ENCODE assay signal across 8 cellular contexts in genomic region chr7:106109521-106110237, GRCh38. TPM values are rescaled to one million over a fixed set of nuclear protein-coding genes. Genes with fewer than 3 reads are reported as not detected.
DNase-seq lines count a peak whose midpoint lies in the region; ATAC-seq, FAIRE-seq and TF ChIP-seq lines count a peak whose summit lies in the region.

No MANE protein-coding gene starts in this region.

- intact Hi-C loops in HepG2 (cut with micrococcal nuclease; ENCODE audit: unreplicated experiment) (no loop called here), right lobe of liver (cut with DNase I) (no loop called here)
- intact Hi-C loops in naive thymus-derived CD4-positive, alpha-beta T cell (cut with micrococcal nuclease), result loop anchor here (1.0 to 5.0 kb wide), 8 partner anchors 9 to 1783 kb away; partner anchors contain the start of genes PIK3CG (in 2 of the 2), RINT1 (in 2 of the 2), CCDC71L (in 1 of the 2) and DLD (in 1 of the 2)

- no TSS peak for BruUV-seq in HepG2 (replicated peaks; lab: Mats Ljungman, UMichigan)

- H3K27me3 Mint-ChIP-seq in naive thymus-derived CD4-positive, alpha-beta T cell, result peaks cover 0 to 4% (median 0%) of the 10 kb centered on the region in 5 donors

- H3K27ac ChIP-seq in HepG2 (ENCODE audit: extremely low read length, insufficient read depth, low read length) (no peak overlapping the region), right lobe of liver (no peak overlapping the region)
- H3K27ac ChIP-seq in naive thymus-derived CD4-positive, alpha-beta T cell (ENCODE audit: low read depth, low read length), result peak overlapping the region; percentile 83

- no peak for FAIRE-seq in HepG2 (lab: Jason Lieb, UNC)

- CTCF ChIA-PET in HepG2 (lab: Yijun Ruan, JAX; ENCODE audit: low intra/inter-chr PET ratio, low total read pairs), result no interaction called here
- CTCF ChIA-PET in naive thymus-derived CD4-positive, alpha-beta T cell (lab: Charles Lee), result interaction anchor here (1.2 kb wide), 1 partner anchor 38 kb away, joined by 3 read pairs; no protein-coding TSS in a partner anchor

- H3K4me3 ChIP-seq in HepG2 (replicated peaks in 1 of 3; ENCODE audit: insufficient read depth in 1 of 3, low read depth in 2 of 3, low read length in 3 of 3) (peak overlapping the region in 2 of 3 experiments; percentile 77 to 86; a peak in 2 of 6 replicates), right lobe of liver (no peak overlapping the region), adipocyte (ENCODE audit: low read length) (peak overlapping the region; percentile 96)
- H3K4me3 ChIP-seq in naive thymus-derived CD4-positive, alpha-beta T cell (ENCODE audit: low read length), result no peak overlapping the region

- TF ChIP-seq POLR2A in HepG2 (IDR thresholded peaks at IDR 0.05; ENCODE audit: insufficient read depth in 1 of 2, low read depth in 2 of 2, low read length in 2 of 2), result no peak
- TF ChIP-seq POLR2A in right lobe of liver (IDR thresholded peaks at IDR 0.05), result no peak

- H3K9ac ChIP-seq in HepG2 (ENCODE audit: insufficient read depth, low read depth, low read length) (no peak overlapping the region), adipocyte (ENCODE audit: low read length) (peak overlapping the region; percentile 92)

- peak overlapping the region; percentile 79 for H3K4me2 ChIP-seq in HepG2 (ENCODE audit: low read depth, low read length)

- no peak for ATAC-seq in HepG2
- ATAC-seq in right lobe of liver, result no peak
- no peak for ATAC-seq in naive thymus-derived CD4-positive, alpha-beta T cell
- no peak for ATAC-seq in GM18907 (IDR thresholded peaks at IDR 0.05; ENCODE audit: unreplicated experiment)
- no peak for ATAC-seq in GM18511 (IDR thresholded peaks at IDR 0.05; ENCODE audit: unreplicated experiment)

- H3K27me3 ChIP-seq in HepG2 (ENCODE audit: control insufficient read depth in 1 of 2, insufficient read depth in 2 of 2, low read length in 2 of 2) (no peaks in the 10 kb centered on the region), right lobe of liver (no peaks in the 10 kb centered on the region), adipocyte (replicated peaks; ENCODE audit: control insufficient read depth, insufficient read depth, low read length) (no peaks in the 10 kb centered on the region)
- no peaks in the 10 kb centered on the region for H3K27me3 ChIP-seq in naive thymus-derived CD4-positive, alpha-beta T cell (ENCODE audit: control insufficient read depth in 2 of 2, insufficient read depth in 2 of 2, low read length in 2 of 2)

- peak overlapping the region; percentile 11 to 98 (median 85) for H3K27ac Mint-ChIP-seq in naive thymus-derived CD4-positive, alpha-beta T cell

- H3K4me1 ChIP-seq in HepG2 (ENCODE audit: insufficient read depth, low read length) (peaks cover 32% of the 10 kb centered on the region), right lobe of liver (peaks cover 0 to 44% (median 7%) of the 10 kb centered on the region in 4 donors), adipocyte (ENCODE audit: control insufficient read depth, insufficient read depth, low read length) (peaks cover 38% of the 10 kb centered on the region)
- H3K4me1 ChIP-seq in naive thymus-derived CD4-positive, alpha-beta T cell (ENCODE audit: control insufficient read depth in 2 of 2, insufficient read depth in 2 of 2, low read length in 2 of 2), result peaks cover 14 to 50% of the 10 kb centered on the region in 2 donors

- H3K9me3 ChIP-seq in HepG2 (ENCODE audit: low read length) (no peaks in the 10 kb centered on the region), right lobe of liver (no peaks in the 10 kb centered on the region), adipocyte (ENCODE audit: control insufficient read depth, low read length) (no peaks in the 10 kb centered on the region)
- H3K9me3 ChIP-seq in naive thymus-derived CD4-positive, alpha-beta T cell (ENCODE audit: control insufficient read depth in 2 of 3, low read length in 3 of 3), result no peaks in the 10 kb centered on the region

- H3K36me3 Mint-ChIP-seq in naive thymus-derived CD4-positive, alpha-beta T cell, result peaks cover 0 to 14% (median 3%) of the 10 kb centered on the region in 5 donors

- TF ChIP-seq CTCF in HepG2 (CRISPR knock-in tag; IDR thresholded peaks at IDR 0.05) (no peak), right lobe of liver (IDR thresholded peaks at IDR 0.05) (no peak)

- no peaks in the 10 kb centered on the region for H4K20me1 ChIP-seq in HepG2 (ENCODE audit: insufficient read depth, low read length)

- peaks cover 51% of the 10 kb centered on the region for H3K79me2 ChIP-seq in HepG2 (ENCODE audit: insufficient read depth, low read length)

- no peak for TF ChIP-seq EP300 in HepG2 (IDR thresholded peaks at IDR 0.05; ENCODE audit: low read depth in 2 of 2, low read length in 2 of 2)
- TF ChIP-seq EP300 in HepG2 (CRISPR knock-in tag; IDR thresholded peaks at IDR 0.05; ENCODE audit: borderline replicate concordance), result no peak

- POLR2A ChIA-PET in HepG2 (lab: Yijun Ruan, JAX), result no interaction called here
- POLR2A ChIA-PET in naive thymus-derived CD4-positive, alpha-beta T cell (lab: Charles Lee), result interaction anchor here (1.0 to 8.9 kb wide), 3 partner anchors 10 to 38 kb away, joined by 6 to 143 read pairs (median 71); no protein-coding TSS in a partner anchor

- H3K9me3 Mint-ChIP-seq in naive thymus-derived CD4-positive, alpha-beta T cell, result peaks cover 0 to 2% (median 0%) of the 10 kb centered on the region in 11 donors

- H2AFZ ChIP-seq in HepG2 (ENCODE audit: low read length), result no peak overlapping the region

- DNase-seq in HepG2 (ENCODE audit: low spot score) (no peak), right lobe of liver (no peak), adipocyte (ENCODE audit: low read depth) (no peak), NCI-H1048 (lab: John Stamatoyannopoulos, UW) (no peak), DMS53 (lab: John Stamatoyannopoulos, UW) (no peak)
- DNase-seq in naive thymus-derived CD4-positive, alpha-beta T cell, result no peak

- peak overlapping the region; percentile 30 to 97 (median 83) for H3K4me3 Mint-ChIP-seq in naive thymus-derived CD4-positive, alpha-beta T cell

- no peak for TF ChIP-seq RAD21 in HepG2 (CRISPR knock-in tag; IDR thresholded peaks at IDR 0.05)

- peaks cover 47 to 80% (median 64%) of the 10 kb centered on the region in 7 donors for H3K4me1 Mint-ChIP-seq in naive thymus-derived CD4-positive, alpha-beta T cell

- 95% methylated on average over 6 of the region's 6 CpGs for WGBS in HepG2 (ENCODE audit: low lambda C conversion rate)
- 74% methylated on average over 6 of the region's 6 CpGs for WGBS in right lobe of liver (ENCODE audit: insufficient coverage, low coverage, low lambda C conversion rate, missing lambda C conversion rate)

- H3K36me3 ChIP-seq in HepG2 (replicated peaks in 1 of 2; ENCODE audit: control insufficient read depth in 1 of 2, insufficient read depth in 2 of 2, low read length in 2 of 2) (0 out of 5 replicates have a peak, but pooled peaks cover 0 to 4% of the 10 kb centered on the region in 2 experiments), right lobe of liver (no peaks in the 10 kb centered on the region), adipocyte (ENCODE audit: control insufficient read depth, insufficient read depth, low read length, severe bottlenecking) (peaks cover 3% of the 10 kb centered on the region)
- no peaks in the 10 kb centered on the region for H3K36me3 ChIP-seq in naive thymus-derived CD4-positive, alpha-beta T cell (ENCODE audit: control insufficient read depth in 2 of 3, insufficient read depth in 3 of 3, low read length in 3 of 3)

- in situ Hi-C loops in HepG2 (cut with HindIII; ENCODE audit: extremely low pct_ligation_motif_present, low pct_unique_long_range_greater_than_20kb), result no loop called here

TF ChIP-seq in HepG2, 621 proteins besides CTCF, POLR2A, EP300 and RAD21:
- TF ChIP-seq CSRNP2 (CRISPR knock-in tag; conservative IDR thresholded peaks at IDR 0.05; ENCODE audit: low read depth) (no peak), KMT2A (CRISPR knock-in tag; IDR thresholded peaks at IDR 0.05) (no peak), NCOA1 (CRISPR knock-in tag; IDR thresholded peaks at IDR 0.05) (no peak)

RNA-seq across cellular contexts. Expression of gene SYPL1, which starts 2.4 kb away (rescaled TPM):
- 25.7 and 27.5 TPM in 2 replicates for total RNA-seq in HepG2 (2016; rRNA removed; fragmentation: Illumina TruSeq; extraction: Trizol)
- total RNA-seq in HepG2 (2016; cell fraction: cytosol; rRNA removed; fragmentation: Illumina TruSeq; extraction: Trizol; ENCODE audit: low read depth), result 7.4 and 7.8 TPM in 2 replicates
- total RNA-seq in HepG2 (2016; cell fraction: insoluble cytoplasmic fraction; rRNA removed; fragmentation: Illumina TruSeq; extraction: Trizol), result 19.4 and 28.6 TPM in 2 replicates
- 14.0 and 17.5 TPM in 2 replicates for total RNA-seq in HepG2 (2016; cell fraction: membrane; rRNA removed; fragmentation: Illumina TruSeq; extraction: Trizol)
- 45.1 and 48.0 TPM in 2 replicates for total RNA-seq in HepG2 (2016; cell fraction: nucleus; rRNA removed; fragmentation: Illumina TruSeq; extraction: Trizol)
- 32.9 and 40.2 TPM in 2 replicates for polyA plus RNA-seq in HepG2 (2011; rRNA removed)
- 20.4 and 33.2 TPM in 2 replicates for polyA plus RNA-seq in HepG2 (2011; cell fraction: cytosol; rRNA removed)
- 7.1 and 9.3 TPM in 2 replicates for polyA plus RNA-seq in HepG2 (2011; cell fraction: nucleus; rRNA removed)
- polyA plus RNA-seq in HepG2 (2012), result 44.2 and 45.6 TPM in 2 replicates
- 8.7 TPM in 2 replicates for polyA plus RNA-seq in HepG2 (2016; cell fraction: cytosol; fragmentation: Illumina TruSeq; extraction: Trizol; ENCODE audit: low read depth)
- 42.0 and 43.1 TPM in 2 replicates for polyA plus RNA-seq in HepG2 (2016; cell fraction: insoluble cytoplasmic fraction; fragmentation: Illumina TruSeq; extraction: Trizol; ENCODE audit: low read depth)
- 15.9 and 18.3 TPM in 2 replicates for polyA plus RNA-seq in HepG2 (2016; cell fraction: membrane; fragmentation: Illumina TruSeq; extraction: Trizol; ENCODE audit: low read depth)
- polyA plus RNA-seq in HepG2 (2016; cell fraction: nucleus; fragmentation: Illumina TruSeq; extraction: Trizol; ENCODE audit: insufficient read depth, low read depth), result 71.1 and 87.2 TPM in 2 replicates
- 30.6 and 35.4 TPM in 2 replicates for polyA minus RNA-seq in HepG2 (2011; rRNA and poly(A)+ RNA removed; ENCODE audit: low replicate concordance)
- polyA minus RNA-seq in HepG2 (2011; cell fraction: cytosol; rRNA and poly(A)+ RNA removed), result 23.1 and 27.5 TPM in 2 replicates
- polyA minus RNA-seq in HepG2 (2011; cell fraction: nucleus; rRNA and poly(A)+ RNA removed), result 19.3 and 28.8 TPM in 2 replicates
- total RNA-seq in right lobe of liver, result 10 to 100 TPM; 29.5 to 43.0 (median 37.1) TPM
- total RNA-seq in naive thymus-derived CD4-positive, alpha-beta T cell, result 10 to 100 TPM; 37.5 to 54.0 (median 46.6) TPM
- polyA plus RNA-seq in naive thymus-derived CD4-positive, alpha-beta T cell, result 100 to 1,000 TPM in 1 of 2 donors, 10 to 100 TPM in 1; 80.6 to 106 TPM

Comparison
In these comparisons a context has a peak if more than half of its experiments do, and no peak if none do; other contexts are left out.
1. H3K4me3 ChIP-seq: peak in HepG2 (2 of 3) and adipocyte (single experiment); none in right lobe of liver (0 of 3) and naive thymus-derived CD4-positive, alpha-beta T cell (single experiment).
2. intact Hi-C loops: an anchor here in naive thymus-derived CD4-positive, alpha-beta T cell (1.0 to 5.0 kb wide); none called in HepG2 and right lobe of liver.